Comparison of ENCODE assay signal across 20 cellular contexts in the genomic region with DNA sequence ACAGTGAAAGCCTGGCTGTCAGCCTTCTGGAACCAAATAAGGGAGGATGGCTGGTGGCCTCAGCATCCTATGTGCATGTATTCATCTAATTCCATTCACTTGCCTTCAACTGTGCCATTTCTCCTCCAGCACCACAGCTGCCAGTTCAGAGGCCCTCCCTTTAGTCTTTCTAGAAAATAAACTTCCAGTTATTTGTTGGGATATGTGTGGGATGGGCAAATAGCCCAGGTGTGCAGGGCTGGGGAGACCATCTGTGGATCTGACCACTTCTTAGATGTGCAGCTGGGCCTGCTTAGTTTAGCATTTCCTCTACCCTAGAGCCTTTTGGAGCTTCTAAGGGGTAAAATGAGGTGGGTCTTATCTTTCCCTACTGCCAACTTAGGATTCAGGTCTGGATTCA.
"Had no signal": no experiment of that assay in that cellular context is flagged by ENCODE, and none has a peak within 500 bp of the region (broad histone marks: within the 10 kb centered on the region; RNA-seq: fewer than 3 reads in every experiment).

No MANE protein-coding gene starts in this region.

- H3K27me3 ChIP-seq: esophagus muscularis mucosa, gastrocnemius medialis, ovary, right atrium auricular region, sigmoid colon, tibial artery, upper lobe of left lung, uterus had no signal

- H3K4me3 ChIP-seq: esophagus muscularis mucosa, gastrocnemius medialis, lung, ovary, right atrium auricular region, sigmoid colon, tibial artery, upper lobe of left lung, uterus had no signal

- H3K9me3 ChIP-seq: esophagus muscularis mucosa, gastrocnemius medialis, ovary, right atrium auricular region, sigmoid colon, tibial artery, upper lobe of left lung, uterus had no signal

- H3K4me1 ChIP-seq: right atrium auricular region had no signal

- H3K27ac ChIP-seq: esophagus muscularis mucosa, gastrocnemius medialis, ovary, right atrium auricular region, sigmoid colon, tibial artery, upper lobe of left lung, uterus had no signal

- ATAC-seq: gastrocnemius medialis; left colon; left ventricle myocardium superior; naive thymus-derived CD8-positive, alpha-beta T cell; stimulated activated effector memory CD8-positive, alpha-beta T cell treated with anti-CD3 and anti-CD28 coated beads, Interleukin-12 subunit alpha, Interleukin-12 subunit beta, amount 100 ng/mL, for 72 hours; stimulated activated naive CD8-positive, alpha-beta T cell treated with anti-CD3 and anti-CD28 coated beads, Interleukin-15, Interleukin-2, amounts not matched to agents 100 U/mL and 50 U/mL, for 24 hours had no signal

- DNase-seq: effector memory CD4-positive, alpha-beta T cell; gastrocnemius medialis; left colon; left ventricle myocardium superior; mesendoderm; naive thymus-derived CD8-positive, alpha-beta T cell; nucleus accumbens; ovary; sigmoid colon; small intestine; stimulated activated CD4-positive, alpha-beta T cell treated with anti-CD3 and anti-CD28 coated beads, Interleukin-2, amount 100 ng/mL, for 48 hours; stimulated activated naive CD8-positive, alpha-beta T cell treated with anti-CD3 and anti-CD28 coated beads, Interleukin-15, Interleukin-2, amounts not matched to agents 100 U/mL and 50 U/mL, for 24 hours; tibial artery; upper lobe of left lung; uterus had no signal

- FAIRE-seq: endometrium, small intestine had no signal

- H3K36me3 ChIP-seq: gastrocnemius medialis, ovary, right atrium auricular region, tibial artery, uterus had no signal
